In the genomic region with DNA sequence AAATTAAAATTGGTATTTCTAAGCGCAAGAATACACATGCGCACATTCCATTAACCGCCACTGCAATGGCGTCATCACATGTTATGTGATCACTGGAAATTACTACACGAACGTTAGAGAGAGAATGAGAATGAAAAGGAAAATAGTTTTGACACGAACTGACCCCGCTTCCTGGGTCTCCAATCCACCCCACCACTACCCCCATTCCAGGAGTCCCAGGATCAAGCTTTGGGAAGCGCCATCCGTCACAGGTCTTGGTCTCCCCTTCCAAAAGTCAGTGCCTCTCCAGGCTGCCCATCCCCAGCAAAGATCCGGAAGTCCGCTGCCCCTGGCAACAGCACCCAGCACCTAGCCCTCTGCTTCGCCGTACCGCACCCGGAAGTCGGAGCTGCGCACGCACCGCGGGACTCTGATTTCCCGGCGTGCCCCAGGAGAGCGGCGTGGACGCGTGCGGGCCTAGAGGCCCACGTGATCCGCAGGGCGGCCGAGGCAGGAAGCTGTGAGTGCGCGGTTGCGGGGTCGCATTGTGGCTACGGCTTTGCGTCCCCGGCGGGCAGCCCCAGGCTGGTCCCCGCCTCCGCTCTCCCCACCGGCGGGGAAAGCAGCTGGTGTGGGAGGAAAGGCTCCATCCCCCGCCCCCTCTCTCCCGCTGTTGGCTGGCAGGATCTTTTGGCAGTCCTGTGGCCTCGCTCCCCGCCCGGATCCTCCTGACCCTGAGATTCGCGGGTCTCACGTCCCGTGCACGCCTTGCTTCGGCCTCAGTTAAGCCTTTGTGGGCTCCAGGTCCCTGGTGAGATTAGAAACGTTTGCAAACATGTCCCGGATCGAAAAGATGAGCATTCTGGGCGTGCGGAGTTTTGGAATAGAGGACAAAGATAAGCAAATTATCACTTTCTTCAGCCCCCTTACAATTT, we compare ENCODE assay signal across 8 cellular contexts. TPM values are rescaled to one million over a fixed set of nuclear protein-coding genes. Genes with fewer than 3 reads are reported as not detected.
DNase-seq lines count a peak whose midpoint lies in the region; ATAC-seq and TF ChIP-seq lines count a peak whose summit lies in the region.

A gene (plus strand): TSS at position 467 of the 914 bp plus-strand sequence. CDS start 348 bp downstream, at position 815.

- H3K27me3 ChIP-seq in upper lobe of left lung, result no peaks in the 10 kb centered on the region

- TF ChIP-seq POLR2A in upper lobe of left lung (IDR thresholded peaks at IDR 0.05), result peak in 3 of 4 donors; percentile 68 to 92 (median 82)

- peak within 1 kb of the TSS; percentile 31 to 77 (median 66) for H3K4me3 ChIP-seq in upper lobe of left lung

- 14 to 23% methylated on average over 24 to 37 of the region's 60 CpGs for WGBS in upper lobe of left lung, 2 donors

- peak within 1 kb of the TSS; percentile 78 to 90 (median 88) for H3K27ac ChIP-seq in upper lobe of left lung

- ATAC-seq in HG02870 (IDR thresholded peaks at IDR 0.05; ENCODE audit: unreplicated experiment) (peak; percentile 93), left cardiac atrium (peak; percentile 100), upper lobe of left lung (ENCODE audit: low FRiP score in 2 of 2) (peak; percentile 98 to 99)

- in situ Hi-C loops in GM13977 (cut with MboI; ENCODE audit: low pct_unique_long_range_greater_than_20kb, low sequenced_read_pairs, unreplicated experiment), result no loop called here

- H3K36me3 ChIP-seq in upper lobe of left lung, result peaks cover 0 to 22% (median 6%) of the 10 kb centered on the region in 4 donors

- DNase-seq in GM13977 (ENCODE audit: low spot score) (peak; percentile 92), NCI-H146 treated with DMSO at 0.1 percent for 48 hours (lab: John Stamatoyannopoulos, UW; ENCODE audit: unreplicated experiment) (peak; percentile 83), amniotic epithelial cell (ENCODE audit: low read depth) (peak; percentile 88), left cardiac atrium (peak; percentile 95), posterior vena cava (ENCODE audit: low spot score) (peak; percentile 98), upper lobe of left lung (peak; percentile 94 to 99)

- intact Hi-C loops in T-helper 1 cell treated with Interleukin-12 subunit alpha and Interleukin-12 subunit beta and Interleukin-4 antibody, amounts not matched to agents 30 ng/mL and 1 ng/mL, for 36 hours (cut with micrococcal nuclease), result loop anchor here (1.0 to 5.0 kb wide), 8 partner anchors 30 to 919 kb away; a partner anchor contains a TSS
- intact Hi-C loops in left cardiac atrium (cut with DNase I) (no loop called here), posterior vena cava (cut with DNase I) (no loop called here)

- TF ChIP-seq CTCF in GM13977 (IDR thresholded peaks at IDR 0.05; ENCODE audit: extremely low read depth, insufficient read depth, missing control alignments) (no peak), upper lobe of left lung (IDR thresholded peaks at IDR 0.05) (peak in 1 of 6 experiments; percentile 4)

- H3K9me3 ChIP-seq in upper lobe of left lung, result no peaks in the 10 kb centered on the region

- peaks cover 7 to 18% (median 11%) of the 10 kb centered on the region in 4 donors for H3K4me1 ChIP-seq in upper lobe of left lung

- TF ChIP-seq EP300 in upper lobe of left lung (IDR thresholded peaks at IDR 0.05), result peak in 1 of 4 donors; percentile 49

RNA-seq across cellular contexts. Expression of the gene that starts here (rescaled TPM):
- total RNA-seq in T-helper 1 cell treated with Interleukin-12 subunit alpha and Interleukin-12 subunit beta and Interleukin-4 antibody, amounts not matched to agents 30 ng/mL and 1 ng/mL, for 36 hours, result 26.8 and 28.4 TPM in 2 replicates
- total RNA-seq in left cardiac atrium (10 to 100 TPM; 26.7 to 30.2 TPM), posterior vena cava (10 to 100 TPM; 30.3 to 31.3 TPM), upper lobe of left lung (100 to 1,000 TPM in 1 of 6 donors, 10 to 100 TPM in 5; 26.2 to 105 (median 33.3) TPM)

Comparison
In these comparisons a context has a peak if more than half of its experiments do, and no peak if none do; other contexts are left out.
1. Peak in every context shown above with its lines: DNase-seq, ATAC-seq, H3K4me3 ChIP-seq and H3K27ac ChIP-seq.